Comparison of ENCODE assay signal across 8 cellular contexts in genomic region chr4:89056292-89056952, GRCh38. TPM values are rescaled to one million over a fixed set of nuclear protein-coding genes. Genes with fewer than 3 reads are reported as not detected.
A peak's percentile ranks its signal among the peaks of the same experiment; 100 is the strongest.
DNase-seq lines count a peak whose midpoint lies in the region; ATAC-seq and TF ChIP-seq lines count a peak whose summit lies in the region.

No MANE protein-coding gene starts in this region.

- H3K79me2 ChIP-seq in osteoblast (ENCODE audit: insufficient read depth, low read length) = peaks cover 45% of the 10 kb centered on the region

- no peaks in the 10 kb centered on the region for H3K36me3 ChIP-seq in osteoblast (ENCODE audit: insufficient read depth, low read length)

- H3K4me3 ChIP-seq in GM08714 (ENCODE audit: low read length) (peak overlapping the region; percentile 62), epithelial cell of proximal tubule (ENCODE audit: low read depth, low read length) (peak overlapping the region; percentile 53), osteoblast (ENCODE audit: insufficient read depth, low read length) (peak overlapping the region; percentile 78)

- TF ChIP-seq CTCF in epithelial cell of proximal tubule (conservative IDR thresholded peaks at IDR 0.05; ENCODE audit: low read depth, low read length) (no peak), osteoblast (IDR thresholded peaks at IDR 0.05; ENCODE audit: extremely low read depth, low read depth, low read length) (no peak)

- peaks cover 15% of the 10 kb centered on the region for H3K4me1 ChIP-seq in osteoblast (ENCODE audit: insufficient read depth, low read length)

- peak overlapping the region; percentile 52 for H3K27ac ChIP-seq in osteoblast (ENCODE audit: low read depth, low read length)

- H2AFZ ChIP-seq in osteoblast (ENCODE audit: low read length) = peak overlapping the region; percentile 86

- H4K20me1 ChIP-seq in osteoblast (ENCODE audit: insufficient read depth, low read length) = peaks cover 3% of the 10 kb centered on the region

- no peaks in the 10 kb centered on the region for H3K27me3 ChIP-seq in osteoblast (ENCODE audit: insufficient read depth, low read length)

- peak overlapping the region; percentile 85 for H3K4me2 ChIP-seq in osteoblast (ENCODE audit: insufficient read depth, low read length)

- peak; percentile 38 for ATAC-seq in HG03460 (IDR thresholded peaks at IDR 0.05; ENCODE audit: unreplicated experiment)

- DNase-seq in epithelial cell of proximal tubule (ENCODE audit: low read depth) = no peak
- DNase-seq in osteoblast (ENCODE audit: insufficient read length, low spot score, missing footprints) = no peak
- DNase-seq in SHP77 treated with DMSO at 0.1 percent for 48 hours (lab: John Stamatoyannopoulos, UW) = no peak
- no peak for DNase-seq in activated effector memory CD4-positive, alpha-beta T cell treated with anti-CD3 and anti-CD28 coated beads, Interleukin-2, amount 50 U/mL, for 16 hours
- DNase-seq in SIG-M5 (lab: John Stamatoyannopoulos, UW) = no peak
- DNase-seq in cerebellar cortex (ENCODE audit: low spot score) = no peak

- no peaks in the 10 kb centered on the region for H3K9me3 ChIP-seq in osteoblast (ENCODE audit: low read depth, low read length)

RNA-seq across cellular contexts. Expression of gene FAM13A, which starts 0.6 kb away (rescaled TPM):
- 3.0 and 5.9 TPM in 2 replicates for total RNA-seq in epithelial cell of proximal tubule
- total RNA-seq in osteoblast = 18.6 and 18.8 TPM in 2 replicates

RNA-seq across cellular contexts. Expression of gene TIGD2, which starts 54.9 kb away (rescaled TPM):
- total RNA-seq in epithelial cell of proximal tubule (3.2 and 6.7 TPM in 2 replicates), osteoblast (18.1 and 18.6 TPM in 2 replicates)
